20 cellular contexts compared by ENCODE assay signal in genomic region chr5:169567079-169567478, GRCh38. TPM values are rescaled to one million over a fixed set of nuclear protein-coding genes. Genes with fewer than 3 reads are reported as not detected.
DNase-seq lines count a peak whose midpoint lies in the region; ATAC-seq, FAIRE-seq and TF ChIP-seq lines count a peak whose summit lies in the region.
"Had no signal": no experiment of that assay in that cellular context is flagged by ENCODE, and none has a peak within 500 bp of the region (broad histone marks: within the 10 kb centered on the region; RNA-seq: fewer than 3 reads in every experiment).

No MANE protein-coding gene starts in this region.

- H3K9me3 Mint-ChIP-seq in astrocyte (ENCODE audit: unreplicated experiment): no peaks in the 10 kb centered on the region
- H3K9me3 Mint-ChIP-seq: activated T-helper 2 cell treated with anti-CD3 and anti-CD28 coated beads, Interferon-gamma antibody, Interleukin-2, Interleukin-4, amounts not matched to agents 10 μg/mL and 5 μg/mL and 100 μg/mL, durations not matched to agents 14 hours and 24 hours and 36 hours; CD4-positive, alpha-beta T cell had no signal

- no peaks in the 10 kb centered on the region for H3K36me3 ChIP-seq in MG63
- no peaks in the 10 kb centered on the region for H3K36me3 ChIP-seq in astrocyte (ENCODE audit: insufficient read depth, low read length)
- H3K36me3 ChIP-seq in liver (ENCODE audit: control insufficient read depth in 4 of 4, insufficient read depth in 3 of 4, low read depth in 1 of 4, low read length in 3 of 4): no peaks in the 10 kb centered on the region

- H3K4me1 Mint-ChIP-seq in astrocyte (ENCODE audit: low read depth, unreplicated experiment): no peaks in the 10 kb centered on the region
- H3K4me1 Mint-ChIP-seq: stimulated activated naive B cell treated with anti-CD40 and anti-IgM and Interleukin-4, amounts not matched to agents 10 μg/mL and 1 μg/mL and 100 μg/mL, for 72 hours had no signal

- H3K27me3 ChIP-seq in MG63 (no peaks in the 10 kb centered on the region), astrocyte (ENCODE audit: insufficient read depth, low read length) (peaks cover 5% of the 10 kb centered on the region), liver (ENCODE audit: control insufficient read depth in 4 of 4, insufficient read depth in 4 of 4, low read length in 3 of 4) (peaks cover 0 to 3% (median 0%) of the 10 kb centered on the region in 4 donors)

- no peak overlapping the region for H3K27ac Mint-ChIP-seq in astrocyte (ENCODE audit: unreplicated experiment)
- H3K27ac Mint-ChIP-seq: activated T-helper 2 cell treated with anti-CD3 and anti-CD28 coated beads, Interferon-gamma antibody, Interleukin-2, Interleukin-4, amounts not matched to agents 10 μg/mL and 5 μg/mL and 100 μg/mL, durations not matched to agents 14 hours and 24 hours and 36 hours; CD4-positive, alpha-beta T cell; stimulated activated naive B cell treated with anti-CD40 and anti-IgM and Interleukin-4, amounts not matched to agents 10 μg/mL and 1 μg/mL and 100 μg/mL, for 72 hours had no signal

- DNase-seq in EL: peak; percentile 15
- DNase-seq in MG63: peak; percentile 23
- DNase-seq in astrocyte (ENCODE audit: low read depth): peak; percentile 45
- DNase-seq in G401 (ENCODE audit: low spot score): no peak
- no peak for DNase-seq in NCI-H146 treated with DMSO at 0.1 percent for 48 hours (lab: John Stamatoyannopoulos, UW; ENCODE audit: unreplicated experiment)
- DNase-seq: activated CD4-positive, alpha-beta T cell treated with anti-CD3 and anti-CD28 coated beads, Interleukin-2, amount 50 U/mL, for 4 hours; caudate nucleus; CD4-positive, alpha-beta T cell; HCEC 1CT; head of caudate nucleus; left cardiac atrium; NCI-H1105 treated with DMSO at 0.1 percent for 48 hours; NCI-H510A; OCI-M1; stimulated activated CD4-positive, alpha-beta T cell treated with anti-CD3 and anti-CD28 coated beads, Interleukin-4, amount 100 ng/mL, for 4 hours; stimulated activated naive B cell treated with anti-CD40 and anti-IgM and Interleukin-4, amounts not matched to agents 10 μg/mL and 1 μg/mL and 100 μg/mL, for 72 hours had no signal

- 66% methylated on average over 2 of the region's 2 CpGs for WGBS in liver

- H3K4me3 ChIP-seq in MG63: no peak overlapping the region
- no peak overlapping the region for H3K4me3 ChIP-seq in astrocyte (ENCODE audit: insufficient read depth, low read depth, low read length)
- no peak overlapping the region for H3K4me3 ChIP-seq in liver (ENCODE audit: low read depth in 1 of 3, low read length in 3 of 3)

- peak; percentile 55 for FAIRE-seq in astrocyte (lab: Jason Lieb, UNC)

- no peak for TF ChIP-seq RAD21 in liver (IDR thresholded peaks at IDR 0.05)

- H3K9me3 ChIP-seq in MG63 (peaks cover 9% of the 10 kb centered on the region), astrocyte (ENCODE audit: insufficient read depth, low read depth, low read length) (no peaks in the 10 kb centered on the region), liver (ENCODE audit: control insufficient read depth in 4 of 4, low read length in 3 of 4) (no peaks in the 10 kb centered on the region)

- H3K27ac ChIP-seq in astrocyte (ENCODE audit: low read depth, low read length) (no peak overlapping the region), liver (ENCODE audit: low read depth in 1 of 2, low read length in 2 of 2) (no peak overlapping the region)

- no peak for ATAC-seq in GM18498 (IDR thresholded peaks at IDR 0.05; ENCODE audit: unreplicated experiment)
- ATAC-seq: left cardiac atrium; right cardiac atrium; stimulated activated naive B cell treated with anti-CD40 and anti-IgM and Interleukin-4, amounts not matched to agents 10 μg/mL and 1 μg/mL and 100 μg/mL, for 72 hours had no signal

- H3K4me1 ChIP-seq in astrocyte (ENCODE audit: insufficient read depth, low read length) (no peaks in the 10 kb centered on the region), liver (ENCODE audit: control insufficient read depth in 4 of 4, insufficient read depth in 4 of 4, low read length in 3 of 4) (no peaks in the 10 kb centered on the region)

- H4K20me1 ChIP-seq in astrocyte (ENCODE audit: insufficient read depth, low read length): no peaks in the 10 kb centered on the region

- no peak for TF ChIP-seq CTCF in astrocyte (IDR thresholded peaks at IDR 0.05; ENCODE audit: insufficient read depth, low read depth, low read length)
- no peak for TF ChIP-seq CTCF in liver (IDR thresholded peaks at IDR 0.05; ENCODE audit: low read depth, low read length, missing input control)

- in situ Hi-C loops in G401 (cut with HindIII; ENCODE audit: low sequenced_read_pairs): no loop called here

- H3K27me3 Mint-ChIP-seq in astrocyte (ENCODE audit: low read depth, unreplicated experiment): peaks cover 17% of the 10 kb centered on the region

- H3K9ac ChIP-seq in astrocyte (ENCODE audit: low read length) (no peak overlapping the region), liver (ENCODE audit: low read depth in 1 of 2, low read length in 2 of 2) (no peak overlapping the region)

- no peak overlapping the region for H2AFZ ChIP-seq in astrocyte (ENCODE audit: low read depth, low read length)

- H3K79me2 ChIP-seq in astrocyte (ENCODE audit: insufficient read depth, low read length): no peaks in the 10 kb centered on the region

- no peak overlapping the region for H3K4me2 ChIP-seq in astrocyte (ENCODE audit: low read length)

- no peaks in the 10 kb centered on the region for H3K36me3 Mint-ChIP-seq in astrocyte (ENCODE audit: low read depth, unreplicated experiment)
- H3K36me3 Mint-ChIP-seq: stimulated activated naive B cell treated with anti-CD40 and anti-IgM and Interleukin-4, amounts not matched to agents 10 μg/mL and 1 μg/mL and 100 μg/mL, for 72 hours had no signal

- no peak overlapping the region for H3K4me3 Mint-ChIP-seq in astrocyte (ENCODE audit: unreplicated experiment)
- H3K4me3 Mint-ChIP-seq: CD4-positive, alpha-beta T cell; stimulated activated naive B cell treated with anti-CD40 and anti-IgM and Interleukin-4, amounts not matched to agents 10 μg/mL and 1 μg/mL and 100 μg/mL, for 72 hours had no signal

TF ChIP-seq in liver, 16 proteins besides CTCF, POLR2A, EP300 and RAD21:
- TF ChIP-seq, protein P1, sequence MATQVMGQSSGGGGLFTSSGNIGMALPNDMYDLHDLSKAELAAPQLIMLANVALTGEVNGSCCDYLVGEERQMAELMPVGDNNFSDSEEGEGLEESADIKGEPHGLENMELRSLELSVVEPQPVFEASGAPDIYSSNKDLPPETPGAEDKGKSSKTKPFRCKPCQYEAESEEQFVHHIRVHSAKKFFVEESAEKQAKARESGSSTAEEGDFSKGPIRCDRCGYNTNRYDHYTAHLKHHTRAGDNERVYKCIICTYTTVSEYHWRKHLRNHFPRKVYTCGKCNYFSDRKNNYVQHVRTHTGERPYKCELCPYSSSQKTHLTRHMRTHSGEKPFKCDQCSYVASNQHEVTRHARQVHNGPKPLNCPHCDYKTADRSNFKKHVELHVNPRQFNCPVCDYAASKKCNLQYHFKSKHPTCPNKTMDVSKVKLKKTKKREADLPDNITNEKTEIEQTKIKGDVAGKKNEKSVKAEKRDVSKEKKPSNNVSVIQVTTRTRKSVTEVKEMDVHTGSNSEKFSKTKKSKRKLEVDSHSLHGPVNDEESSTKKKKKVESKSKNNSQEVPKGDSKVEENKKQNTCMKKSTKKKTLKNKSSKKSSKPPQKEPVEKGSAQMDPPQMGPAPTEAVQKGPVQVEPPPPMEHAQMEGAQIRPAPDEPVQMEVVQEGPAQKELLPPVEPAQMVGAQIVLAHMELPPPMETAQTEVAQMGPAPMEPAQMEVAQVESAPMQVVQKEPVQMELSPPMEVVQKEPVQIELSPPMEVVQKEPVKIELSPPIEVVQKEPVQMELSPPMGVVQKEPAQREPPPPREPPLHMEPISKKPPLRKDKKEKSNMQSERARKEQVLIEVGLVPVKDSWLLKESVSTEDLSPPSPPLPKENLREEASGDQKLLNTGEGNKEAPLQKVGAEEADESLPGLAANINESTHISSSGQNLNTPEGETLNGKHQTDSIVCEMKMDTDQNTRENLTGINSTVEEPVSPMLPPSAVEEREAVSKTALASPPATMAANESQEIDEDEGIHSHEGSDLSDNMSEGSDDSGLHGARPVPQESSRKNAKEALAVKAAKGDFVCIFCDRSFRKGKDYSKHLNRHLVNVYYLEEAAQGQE (IDR thresholded peaks at IDR 0.05): peak; percentile 56
- TF ChIP-seq MAX (IDR thresholded peaks at IDR 0.05): no peak

RNA-seq across cellular contexts. Expression of gene SPDL1, which starts 16.5 kb away (rescaled TPM):
- 22.4 and 65.6 TPM in 2 replicates for total RNA-seq in MG63 (2014; rRNA removed; shearing (Covaris generic); ENCODE audit: low replicate concordance)
- 20.2 and 27.0 TPM in 2 replicates for total RNA-seq in astrocyte
- total RNA-seq in liver: 10 to 100 TPM in 1 of 2 donors, 1 to 10 TPM in 1; 4.1 to 11.5 TPM
- 1 to 10 TPM in 1 of 2 donors, under 1 TPM in 1; 0.89 to 1.9 TPM for polyA plus RNA-seq in liver
- 11.0 and 16.4 TPM in 2 replicates for total RNA-seq in G401 (2014; rRNA removed; shearing (Covaris generic))

Comparison
In these comparisons a context has a peak if more than half of its experiments do, and no peak if none do; other contexts are left out.
1. DNase-seq: peak in EL (single experiment), MG63 (single experiment) and astrocyte (single experiment); none in G401 (single experiment) and NCI-H146 treated with DMSO at 0.1 percent for 48 hours (single experiment).